11 cellular contexts compared by ENCODE assay signal in the genomic region with DNA sequence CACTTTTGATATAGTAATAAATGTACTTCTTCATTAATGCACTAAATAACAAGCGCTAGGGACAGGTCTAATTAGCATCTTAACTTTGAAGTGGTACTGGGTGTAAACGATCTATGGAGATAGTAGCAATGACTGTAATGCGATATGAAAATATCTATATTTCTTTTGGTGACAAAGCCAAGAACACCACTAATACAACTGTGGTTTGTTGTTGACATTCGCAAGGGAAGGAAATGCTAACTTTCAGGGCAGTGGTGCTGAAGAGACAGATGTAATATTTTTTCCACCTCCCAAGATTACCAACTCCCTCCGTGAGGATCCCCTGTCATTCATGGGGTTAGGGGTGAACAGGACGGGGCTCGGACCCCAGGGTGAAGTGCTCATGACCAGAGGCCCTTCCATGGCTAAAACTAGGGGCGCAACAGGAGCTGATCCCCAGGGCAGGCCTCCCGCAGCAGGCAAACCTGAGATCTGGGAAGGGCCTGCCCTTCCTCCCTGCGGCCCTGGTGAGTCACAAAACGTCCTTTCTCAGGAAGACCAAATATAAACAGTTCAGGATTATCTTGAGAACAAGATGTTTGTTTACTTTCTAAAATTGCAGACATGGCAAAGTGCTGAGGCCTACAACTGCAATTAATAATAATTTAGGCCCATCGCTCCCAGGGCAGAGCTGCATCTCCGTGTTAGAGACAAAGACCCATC.
A peak's percentile ranks its signal among the peaks of the same experiment; 100 is the strongest.
DNase-seq lines count a peak whose midpoint lies in the region; ATAC-seq and TF ChIP-seq lines count a peak whose summit lies in the region.
"Had no signal": no experiment of that assay in that cellular context is flagged by ENCODE, and none has a peak within 500 bp of the region (broad histone marks: within the 10 kb centered on the region; RNA-seq: fewer than 3 reads in every experiment).

No MANE protein-coding gene starts in this region.

- no peaks in the 10 kb centered on the region for H3K36me3 ChIP-seq in right atrium auricular region
- H3K36me3 ChIP-seq in breast epithelium: no peaks in the 10 kb centered on the region
- H3K36me3 ChIP-seq in lower lobe of right lung: no peaks in the 10 kb centered on the region
- no peaks in the 10 kb centered on the region for H3K36me3 ChIP-seq in vagina
- H3K36me3 ChIP-seq in SK-N-SH (replicated peaks in 1 of 2; ENCODE audit: control insufficient read depth in 1 of 2, insufficient read depth in 2 of 2, low read length in 1 of 2): no peaks in the 10 kb centered on the region
- H3K36me3 ChIP-seq in effector memory CD4-positive, alpha-beta T cell (ENCODE audit: control insufficient read depth, insufficient read depth, low read length): no peaks in the 10 kb centered on the region

- TF ChIP-seq POLR2A in breast epithelium (IDR thresholded peaks at IDR 0.05): no peak
- TF ChIP-seq POLR2A in vagina (IDR thresholded peaks at IDR 0.05): no peak

- H3K4me1 ChIP-seq in right atrium auricular region (no peaks in the 10 kb centered on the region), breast epithelium (no peaks in the 10 kb centered on the region), lower lobe of right lung (peaks cover 4% of the 10 kb centered on the region), vagina (peaks cover 31% of the 10 kb centered on the region), SK-N-SH (ENCODE audit: control insufficient read depth in 1 of 2, insufficient read depth in 2 of 2, low read depth in 1 of 2, low read length in 1 of 2) (peaks cover 0 to 11% of the 10 kb centered on the region in 2 experiments; a peak in 2 of 4 replicates)
- H3K4me1 ChIP-seq in effector memory CD4-positive, alpha-beta T cell (ENCODE audit: control insufficient read depth, insufficient read depth, low read length, poor library complexity, severe bottlenecking): no peaks in the 10 kb centered on the region

- DNase-seq in right atrium auricular region (ENCODE audit: low spot score) (peak; percentile 16), cardiac septum (ENCODE audit: low spot score) (no peak), breast epithelium (ENCODE audit: low spot score in 2 of 2) (peak in 1 of 2 donors; percentile 60), lower lobe of right lung (no peak), vagina (ENCODE audit: extremely low spot score in 2 of 2) (peak in 1 of 2 donors; percentile 83), SK-N-SH (no peak), cerebellar cortex (ENCODE audit: low spot score) (no peak)
- DNase-seq in effector memory CD4-positive, alpha-beta T cell: no peak
- DNase-seq: AML-193, NCI-H446 treated with DMSO at 0.1 percent for 48 hours, nucleus accumbens had no signal

- H3K27ac ChIP-seq in right atrium auricular region (no peak overlapping the region), breast epithelium (peak overlapping the region; percentile 48 to 55), lower lobe of right lung (peak overlapping the region; percentile 75), vagina (peak overlapping the region; percentile 82), SK-N-SH (ENCODE audit: low read depth in 2 of 2, low read length in 1 of 2) (no peak overlapping the region)
- no peak overlapping the region for H3K27ac ChIP-seq in effector memory CD4-positive, alpha-beta T cell (ENCODE audit: insufficient read depth, low read length, poor library complexity, severe bottlenecking)

- no peaks in the 10 kb centered on the region for H4K20me1 ChIP-seq in SK-N-SH (ENCODE audit: insufficient read depth)

- intact Hi-C loops in cardiac septum (cut with DNase I): no loop called here
- intact Hi-C loops in breast epithelium (cut with DNase I; ENCODE audit: low total_unique reads): no loop called here
- intact Hi-C loops in lower lobe of right lung (cut with DNase I): no loop called here
- intact Hi-C loops in vagina (cut with DNase I): no loop called here

- WGBS in SK-N-SH (ENCODE audit: low lambda C conversion rate): 71% methylated on average over 13 of the region's 13 CpGs

- H3K9me2 ChIP-seq in SK-N-SH: no peaks in the 10 kb centered on the region

- no peak overlapping the region for H3K4me2 ChIP-seq in SK-N-SH

- CTCF ChIA-PET in SK-N-SH (lab: Yijun Ruan, JAX): interaction anchor here (2.3 kb wide), 1 partner anchor 10 kb away, joined by 7 read pairs; no protein-coding TSS in a partner anchor

- no peaks in the 10 kb centered on the region for H3K79me2 ChIP-seq in SK-N-SH (ENCODE audit: insufficient read depth)

- H3K27me3 ChIP-seq in right atrium auricular region: no peaks in the 10 kb centered on the region
- H3K27me3 ChIP-seq in breast epithelium: no peaks in the 10 kb centered on the region
- no peaks in the 10 kb centered on the region for H3K27me3 ChIP-seq in lower lobe of right lung (ENCODE audit: low read depth)
- H3K27me3 ChIP-seq in vagina: no peaks in the 10 kb centered on the region
- no peaks in the 10 kb centered on the region for H3K27me3 ChIP-seq in SK-N-SH (ENCODE audit: insufficient read depth)
- no peaks in the 10 kb centered on the region for H3K27me3 ChIP-seq in effector memory CD4-positive, alpha-beta T cell (replicated peaks; ENCODE audit: control insufficient read depth, insufficient read depth, low read length, poor library complexity, severe bottlenecking)

- peak; percentile 61 to 64 for ATAC-seq in lower lobe of right lung

- no peak overlapping the region for H2AFZ ChIP-seq in SK-N-SH (ENCODE audit: low read depth)

- TF ChIP-seq CTCF in right atrium auricular region (IDR thresholded peaks at IDR 0.05) (no peak), breast epithelium (IDR thresholded peaks at IDR 0.05) (no peak), lower lobe of right lung (IDR thresholded peaks at IDR 0.05) (no peak), vagina (IDR thresholded peaks at IDR 0.05) (no peak), SK-N-SH (IDR thresholded peaks at IDR 0.05) (no peak)

- TF ChIP-seq RAD21 in SK-N-SH (IDR thresholded peaks at IDR 0.05; ENCODE audit: low read length): no peak

- TF ChIP-seq EP300 in SK-N-SH (IDR thresholded peaks at IDR 0.05; ENCODE audit: borderline replicate concordance in 1 of 2, low read depth in 1 of 2, low read length in 1 of 2): no peak

- H3K4me3 ChIP-seq in right atrium auricular region (no peak overlapping the region), breast epithelium (no peak overlapping the region), lower lobe of right lung (no peak overlapping the region), vagina (no peak overlapping the region), SK-N-SH (ENCODE audit: low read depth in 2 of 2, low read length in 1 of 2) (no peak overlapping the region)
- no peak overlapping the region for H3K4me3 ChIP-seq in effector memory CD4-positive, alpha-beta T cell (ENCODE audit: insufficient read depth, low read depth, low read length, poor library complexity, severe bottlenecking)

- H3K9me3 ChIP-seq in right atrium auricular region (no peaks in the 10 kb centered on the region), breast epithelium (no peaks in the 10 kb centered on the region), lower lobe of right lung (no peaks in the 10 kb centered on the region), vagina (no peaks in the 10 kb centered on the region), SK-N-SH (no peaks in the 10 kb centered on the region)
- no peaks in the 10 kb centered on the region for H3K9me3 ChIP-seq in effector memory CD4-positive, alpha-beta T cell (ENCODE audit: control insufficient read depth, low read length)

- H3K9ac ChIP-seq in SK-N-SH: no peak overlapping the region

- H3F3A ChIP-seq in SK-N-SH (replicated peaks; ENCODE audit: insufficient read depth): peaks cover 8% of the 10 kb centered on the region

- POLR2A ChIA-PET in SK-N-SH (lab: Yijun Ruan, JAX): no interaction called here

TF ChIP-seq in SK-N-SH, 30 proteins besides CTCF, POLR2A, EP300 and RAD21:
- TF ChIP-seq ELF1 (IDR thresholded peaks at IDR 0.05) (no peak), GABPA (IDR thresholded peaks at IDR 0.05; ENCODE audit: low read depth) (no peak), EZH2phosphoT487 (IDR thresholded peaks at IDR 0.05; ENCODE audit: borderline replicate concordance, low read depth) (no peak), MEF2A (IDR thresholded peaks at IDR 0.05; ENCODE audit: borderline replicate concordance, low read depth) (no peak), RFX5 (IDR thresholded peaks at IDR 0.05; ENCODE audit: low read length) (no peak), NRF1 (IDR thresholded peaks at IDR 0.05; ENCODE audit: low read depth, low read length) (no peak), FOXJ3 (CRISPR knock-in tag; IDR thresholded peaks at IDR 0.05) (no peak), SMC3 (IDR thresholded peaks at IDR 0.05; ENCODE audit: low read depth, low read length) (no peak)
- TF ChIP-seq, protein P1, sequence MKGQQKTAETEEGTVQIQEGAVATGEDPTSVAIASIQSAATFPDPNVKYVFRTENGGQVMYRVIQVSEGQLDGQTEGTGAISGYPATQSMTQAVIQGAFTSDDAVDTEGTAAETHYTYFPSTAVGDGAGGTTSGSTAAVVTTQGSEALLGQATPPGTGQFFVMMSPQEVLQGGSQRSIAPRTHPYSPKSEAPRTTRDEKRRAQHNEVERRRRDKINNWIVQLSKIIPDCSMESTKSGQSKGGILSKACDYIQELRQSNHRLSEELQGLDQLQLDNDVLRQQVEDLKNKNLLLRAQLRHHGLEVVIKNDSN (IDR thresholded peaks at IDR 0.05; ENCODE audit: borderline replicate concordance, low read depth): no peak

Comparison
In these comparisons a context has a peak if more than half of its experiments do, and no peak if none do; other contexts are left out.
1. H3K27ac ChIP-seq: peak in breast epithelium (2 of 2), lower lobe of right lung (single experiment) and vagina (single experiment); none in right atrium auricular region (0 of 2), SK-N-SH (0 of 2) and effector memory CD4-positive, alpha-beta T cell (single experiment).